ENCODE assay signal across 1 cellular context in the genomic region with DNA sequence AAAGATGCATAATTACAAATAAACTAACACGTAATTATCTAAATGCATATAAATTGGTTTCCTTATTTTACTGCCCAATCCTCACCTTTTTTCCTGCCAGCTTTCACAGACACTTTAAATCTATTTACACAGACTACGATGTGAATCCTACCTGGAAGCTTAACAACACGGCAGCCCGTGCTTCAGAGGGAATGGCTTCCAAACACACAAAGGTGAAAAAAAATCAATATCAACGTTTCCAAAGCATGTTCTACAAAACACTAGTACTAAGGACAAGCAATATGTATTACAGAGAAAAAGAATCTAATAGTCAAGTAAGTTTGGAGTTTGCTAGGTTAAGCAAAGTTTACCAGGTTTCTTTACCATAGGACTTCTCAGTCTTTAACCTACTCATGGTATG.
TF ChIP-seq lines count a peak whose summit lies in the region.

No MANE protein-coding gene starts in this region.

TF ChIP-seq in GM23338, 12 proteins besides CTCF, POLR2A, EP300 and RAD21 (continued from another document):
- TF ChIP-seq ZNF114 (CRISPR knock-in tag; IDR thresholded peaks at IDR 0.05) (no peak), STAT1 (IDR thresholded peaks at IDR 0.05; ENCODE audit: unreplicated experiment) (no peak)
